ENCODE assay signal across 8 cellular contexts in the genomic region with DNA sequence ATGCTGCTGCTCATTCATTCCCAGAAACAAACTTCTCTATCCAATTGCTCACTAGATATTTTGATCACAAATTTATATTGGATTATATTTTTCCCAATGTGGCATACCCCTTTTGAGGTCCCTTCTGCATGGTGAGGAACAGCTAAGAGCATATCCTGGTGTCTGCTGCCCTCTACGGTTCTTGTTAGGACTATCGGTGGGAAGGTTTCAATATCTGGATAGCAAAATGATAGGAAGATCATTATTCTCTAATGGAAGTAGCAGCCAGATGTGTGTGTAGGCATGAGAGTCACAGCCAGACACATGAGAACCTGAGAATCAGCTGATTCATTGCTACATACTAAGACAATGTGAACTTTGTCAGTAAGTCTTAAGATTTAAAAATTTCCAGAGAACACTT.
DNase-seq lines count a peak whose midpoint lies in the region; ATAC-seq and TF ChIP-seq lines count a peak whose summit lies in the region.

No MANE protein-coding gene starts in this region.

- H3K27ac ChIP-seq in GM23248 (no peak overlapping the region), OCI-LY7 (ENCODE audit: low read depth, low read length, poor library complexity, severe bottlenecking) (no peak overlapping the region), psoas muscle (no peak overlapping the region)

- BruUV-seq in OCI-LY7 (replicated peaks; lab: Mats Ljungman, UMichigan): no TSS peak

- no peaks in the 10 kb centered on the region for H3K9me3 ChIP-seq in GM23248 (ENCODE audit: low read depth)
- no peaks in the 10 kb centered on the region for H3K9me3 ChIP-seq in OCI-LY7 (ENCODE audit: low read length)
- no peaks in the 10 kb centered on the region for H3K9me3 ChIP-seq in psoas muscle

- no peaks in the 10 kb centered on the region for H3K9me2 ChIP-seq in GM23248 (ENCODE audit: insufficient read depth)
- H3K9me2 ChIP-seq in OCI-LY7 (ENCODE audit: insufficient read depth, low read length): no peaks in the 10 kb centered on the region

- H2AFZ ChIP-seq in GM23248 (0 out of 2 replicates have a peak overlapping the region, but pooled peaks have one; percentile 8), OCI-LY7 (ENCODE audit: low read length) (no peak overlapping the region)

- WGBS in GM23248 (ENCODE audit: low coverage in 1 of 2, low lambda C conversion rate in 2 of 2, missing lambda C conversion rate in 2 of 2), 2 experiments: 1 to 9% methylated on average over 2 of the region's 2 CpGs
- WGBS in psoas muscle, 3 donors: 47 to 65% (median 55%) methylated on average over 2 of the region's 2 CpGs

- H3K9ac ChIP-seq in GM23248: no peak overlapping the region

- H3K36me3 ChIP-seq in GM23248 (ENCODE audit: low read depth) (no peaks in the 10 kb centered on the region), OCI-LY7 (ENCODE audit: insufficient read depth, low read length) (no peaks in the 10 kb centered on the region), psoas muscle (ENCODE audit: insufficient read depth in 1 of 2, low read depth in 1 of 2) (no peaks in the 10 kb centered on the region)

- CTCF ChIA-PET in OCI-LY7 (lab: Charles Lee; ENCODE audit: unreplicated experiment): no interaction called here

- intact Hi-C loops in OCI-LY7 (cut with micrococcal nuclease; ENCODE audit: unreplicated experiment) (no loop called here), psoas muscle (cut with DNase I) (no loop called here)

- in situ Hi-C loops in GM23248 (cut with MboI): no loop called here

- POLR2A ChIA-PET in OCI-LY7 (lab: Charles Lee): interaction anchor here (0.7 to 1.2 kb wide), 3 partner anchors 12 to 68 kb away, joined by 3 to 4 read pairs (median 3); no protein-coding TSS in a partner anchor

- H4K20me1 ChIP-seq in GM23248 (ENCODE audit: insufficient read depth): no peaks in the 10 kb centered on the region
- H4K20me1 ChIP-seq in OCI-LY7 (ENCODE audit: insufficient read depth, low read length): no peaks in the 10 kb centered on the region

- peak; percentile 66 for TF ChIP-seq CTCF in OCI-LY7 (conservative IDR thresholded peaks at IDR 0.05; ENCODE audit: low read length)
- TF ChIP-seq CTCF in fibroblast of the aortic adventitia (IDR thresholded peaks at IDR 0.05; ENCODE audit: insufficient read depth, low read length): no peak
- no peak for TF ChIP-seq CTCF in psoas muscle (IDR thresholded peaks at IDR 0.05)

- H3K79me2 ChIP-seq in GM23248 (ENCODE audit: insufficient read depth): no peaks in the 10 kb centered on the region
- no peaks in the 10 kb centered on the region for H3K79me2 ChIP-seq in OCI-LY7 (ENCODE audit: insufficient read depth, low read depth, low read length)

- no peaks in the 10 kb centered on the region for H3F3A ChIP-seq in GM23248 (ENCODE audit: insufficient read depth)

- no peak overlapping the region for H3K4me2 ChIP-seq in GM23248 (ENCODE audit: unreplicated experiment)
- no peak overlapping the region for H3K4me2 ChIP-seq in OCI-LY7 (ENCODE audit: low read length)

- peak; percentile 11 for DNase-seq in A172 (ENCODE audit: low spot score)
- peak; percentile 42 for DNase-seq in GM23248
- DNase-seq in OCI-LY7 (ENCODE audit: low spot score): no peak
- DNase-seq in fibroblast of the aortic adventitia (ENCODE audit: low read depth): peak; percentile 1
- no peak for DNase-seq in GDM1 (lab: John Stamatoyannopoulos, UW)
- no peak for DNase-seq in psoas muscle

- H3K4me1 ChIP-seq in GM23248 (ENCODE audit: insufficient read depth): no peaks in the 10 kb centered on the region
- H3K4me1 ChIP-seq in OCI-LY7 (ENCODE audit: insufficient read depth, low read length, poor library complexity, severe bottlenecking): no peaks in the 10 kb centered on the region
- H3K4me1 ChIP-seq in psoas muscle: no peaks in the 10 kb centered on the region

- H3K27me3 ChIP-seq in GM23248 (replicated peaks; ENCODE audit: insufficient read depth) (no peaks in the 10 kb centered on the region), psoas muscle (ENCODE audit: insufficient read depth in 3 of 3, low read length in 2 of 3) (no peaks in the 10 kb centered on the region)

- ATAC-seq in GM21515 (IDR thresholded peaks at IDR 0.05; ENCODE audit: unreplicated experiment) (no peak), GM19395 (IDR thresholded peaks at IDR 0.05; ENCODE audit: unreplicated experiment) (no peak), psoas muscle (no peak)

- H3K4me3 ChIP-seq in GM23248 (no peak overlapping the region), OCI-LY7 (ENCODE audit: low read depth, low read length, poor library complexity, severe bottlenecking) (no peak overlapping the region), fibroblast of the aortic adventitia (ENCODE audit: low read depth, low read length) (no peak overlapping the region), psoas muscle (no peak overlapping the region)

Comparison
In these comparisons a context has a peak if more than half of its experiments do, and no peak if none do; other contexts are left out.
1. DNase-seq: peak in A172 (single experiment), GM23248 (single experiment) and fibroblast of the aortic adventitia (single experiment); none in OCI-LY7 (single experiment), GDM1 (single experiment) and psoas muscle (0 of 2).